Comparison of ENCODE assay signal across 1 cellular context in the genomic region with DNA sequence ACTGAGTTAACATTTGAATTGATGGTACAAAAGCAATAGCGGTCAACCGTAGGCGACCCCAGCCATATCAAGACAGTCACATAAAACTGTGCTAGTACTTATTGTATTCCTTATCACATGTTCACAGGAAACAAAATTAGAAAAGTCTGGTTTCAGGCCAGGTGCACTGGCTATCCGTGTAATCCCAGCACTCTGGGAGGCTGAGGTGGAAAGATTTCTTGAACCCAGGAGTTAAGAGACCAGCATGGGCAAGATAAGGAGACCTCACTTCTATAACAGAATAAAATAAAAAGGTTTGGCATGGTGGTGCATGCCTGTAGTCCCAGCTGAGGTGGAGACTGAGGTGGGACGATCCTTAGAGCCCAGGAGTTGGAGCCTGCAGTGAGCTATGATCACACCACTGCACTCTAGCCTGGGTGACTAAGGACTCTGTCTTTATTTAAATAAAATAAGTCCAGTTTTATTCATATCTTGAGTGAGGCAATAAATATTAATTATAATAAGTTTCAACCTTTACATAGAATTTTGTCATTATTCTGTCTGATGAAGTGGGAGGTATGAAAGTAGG.
A peak's percentile ranks its signal among the peaks of the same experiment; 100 is the strongest.
TF ChIP-seq lines count a peak whose summit lies in the region.

No MANE protein-coding gene starts in this region.

TF ChIP-seq in K562, 482 proteins besides CTCF, POLR2A, EP300 and RAD21 (continued from another document):
- TF ChIP-seq IRF9 (tag; IDR thresholded peaks at IDR 0.05) (no peak), CBFA2T2 (conservative IDR thresholded peaks at IDR 0.05) (peak; percentile 76), E2F5 (CRISPR knock-in tag; IDR thresholded peaks at IDR 0.05) (no peak), THRB (CRISPR knock-in tag; conservative IDR thresholded peaks at IDR 0.05) (no peak), TAF1 (IDR thresholded peaks at IDR 0.05; ENCODE audit: control insufficient read depth, extremely low read depth, insufficient read depth, low read length, severe bottlenecking) (peak; percentile 21), SMARCC2 (IDR thresholded peaks at IDR 0.05; ENCODE audit: low read depth) (no peak), ZNF518B (CRISPR knock-in tag; IDR thresholded peaks at IDR 0.05) (no peak), ZNF12 (CRISPR knock-in tag; IDR thresholded peaks at IDR 0.05) (no peak), STAT5A (IDR thresholded peaks at IDR 0.05; ENCODE audit: borderline replicate concordance, low read length) (peak; percentile 37; the same call in 1 of the 2 replicates), ZNF184 (CRISPR knock-in tag; IDR thresholded peaks at IDR 0.05) (no peak), ERF (CRISPR knock-in tag; IDR thresholded peaks at IDR 0.05) (no peak), POLR2AphosphoS5 (IDR thresholded peaks at IDR 0.05; ENCODE audit: control insufficient read depth, insufficient read depth, low read depth, low read length) (peak; percentile 87), NCOR1 (IDR thresholded peaks at IDR 0.05) (peak; percentile 61; the same call in 1 of the 2 replicates), ZNF408 (CRISPR knock-in tag; IDR thresholded peaks at IDR 0.05; ENCODE audit: low read depth) (no peak), XRCC3 (IDR thresholded peaks at IDR 0.05) (no peak), NCOA6 (IDR thresholded peaks at IDR 0.05) (no peak), MAZ (CRISPR knock-in tag; conservative IDR thresholded peaks at IDR 0.05 in 1 of 2, IDR thresholded peaks at IDR 0.05 in 1 of 2) (no peak), SIN3A (IDR thresholded peaks at IDR 0.05; ENCODE audit: borderline replicate concordance in 2 of 2, control insufficient read depth in 1 of 2, low read depth in 2 of 2, low read length in 2 of 2) (peak in 1 of 2 experiments; percentile 70; a peak in 1 of 4 replicates), ZSCAN32 (CRISPR knock-in tag; IDR thresholded peaks at IDR 0.05) (no peak), SRSF1 (IDR thresholded peaks at IDR 0.05; ENCODE audit: low read depth, low read length) (no peak), PRPF4 (IDR thresholded peaks at IDR 0.05; ENCODE audit: insufficient read depth, low read depth, low read length, poor library complexity, severe bottlenecking) (no peak), NR2C2 (CRISPR knock-in tag; IDR thresholded peaks at IDR 0.05) (no peak), NR2C2 (tag; IDR thresholded peaks at IDR 0.05) (no peak), C11orf30 (IDR thresholded peaks at IDR 0.05; ENCODE audit: low read depth) (no peak), PHF20 (IDR thresholded peaks at IDR 0.05; ENCODE audit: partially characterized antibody) (no peak), HLTF (IDR thresholded peaks at IDR 0.05) (no peak), NRF1 (conservative IDR thresholded peaks at IDR 0.05 in 1 of 2, IDR thresholded peaks at IDR 0.05 in 1 of 2) (no peak), NCOA2 (IDR thresholded peaks at IDR 0.05; ENCODE audit: partially characterized antibody in 2 of 2) (no peak), PPARD (CRISPR knock-in tag; IDR thresholded peaks at IDR 0.05) (no peak), ZFPM2 (CRISPR knock-in tag; IDR thresholded peaks at IDR 0.05) (no peak), PML (IDR thresholded peaks at IDR 0.05; ENCODE audit: low read length) (peak; percentile 35; the same call in 1 of the 2 replicates), RNF2 (IDR thresholded peaks at IDR 0.05) (no peak), FOXJ3 (CRISPR knock-in tag; IDR thresholded peaks at IDR 0.05) (no peak), BCLAF1 (IDR thresholded peaks at IDR 0.05; ENCODE audit: borderline replicate concordance in 1 of 2, control insufficient read depth in 1 of 2, low read depth in 2 of 2, low read length in 1 of 2) (peak in 1 of 2 experiments; percentile 83; a peak in 1 of 4 replicates), GABPA (tag; conservative IDR thresholded peaks at IDR 0.05; ENCODE audit: low read depth) (no peak), NR4A1 (CRISPR knock-in tag; IDR thresholded peaks at IDR 0.05) (no peak), NR4A1 (tag; IDR thresholded peaks at IDR 0.05) (no peak), FOXA1 (IDR thresholded peaks at IDR 0.05; ENCODE audit: borderline replicate concordance) (no peak), DACH1 (IDR thresholded peaks at IDR 0.05; ENCODE audit: partially characterized antibody) (no peak), MTA1 (IDR thresholded peaks at IDR 0.05; ENCODE audit: borderline replicate concordance) (no peak), NFIX (CRISPR knock-in tag; IDR thresholded peaks at IDR 0.05; ENCODE audit: low read depth) (no peak), SAP30 (IDR thresholded peaks at IDR 0.05; ENCODE audit: borderline replicate concordance, insufficient read depth, low read depth, low read length, poor library complexity, severe bottlenecking) (no peak), CBFA2T3 (IDR thresholded peaks at IDR 0.05) (peak; percentile 86), ZNF3 (CRISPR knock-in tag; IDR thresholded peaks at IDR 0.05) (no peak), TEAD4 (IDR thresholded peaks at IDR 0.05; ENCODE audit: low read length) (peak; percentile 71), TEAD4 (CRISPR knock-in tag; IDR thresholded peaks at IDR 0.05; ENCODE audit: borderline replicate concordance) (no peak)
- TF ChIP-seq, protein P1, sequence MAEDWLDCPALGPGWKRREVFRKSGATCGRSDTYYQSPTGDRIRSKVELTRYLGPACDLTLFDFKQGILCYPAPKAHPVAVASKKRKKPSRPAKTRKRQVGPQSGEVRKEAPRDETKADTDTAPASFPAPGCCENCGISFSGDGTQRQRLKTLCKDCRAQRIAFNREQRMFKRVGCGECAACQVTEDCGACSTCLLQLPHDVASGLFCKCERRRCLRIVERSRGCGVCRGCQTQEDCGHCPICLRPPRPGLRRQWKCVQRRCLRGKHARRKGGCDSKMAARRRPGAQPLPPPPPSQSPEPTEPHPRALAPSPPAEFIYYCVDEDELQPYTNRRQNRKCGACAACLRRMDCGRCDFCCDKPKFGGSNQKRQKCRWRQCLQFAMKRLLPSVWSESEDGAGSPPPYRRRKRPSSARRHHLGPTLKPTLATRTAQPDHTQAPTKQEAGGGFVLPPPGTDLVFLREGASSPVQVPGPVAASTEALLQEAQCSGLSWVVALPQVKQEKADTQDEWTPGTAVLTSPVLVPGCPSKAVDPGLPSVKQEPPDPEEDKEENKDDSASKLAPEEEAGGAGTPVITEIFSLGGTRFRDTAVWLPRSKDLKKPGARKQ (CRISPR knock-in tag; IDR thresholded peaks at IDR 0.05): no peak
- TF ChIP-seq, protein P2, sequence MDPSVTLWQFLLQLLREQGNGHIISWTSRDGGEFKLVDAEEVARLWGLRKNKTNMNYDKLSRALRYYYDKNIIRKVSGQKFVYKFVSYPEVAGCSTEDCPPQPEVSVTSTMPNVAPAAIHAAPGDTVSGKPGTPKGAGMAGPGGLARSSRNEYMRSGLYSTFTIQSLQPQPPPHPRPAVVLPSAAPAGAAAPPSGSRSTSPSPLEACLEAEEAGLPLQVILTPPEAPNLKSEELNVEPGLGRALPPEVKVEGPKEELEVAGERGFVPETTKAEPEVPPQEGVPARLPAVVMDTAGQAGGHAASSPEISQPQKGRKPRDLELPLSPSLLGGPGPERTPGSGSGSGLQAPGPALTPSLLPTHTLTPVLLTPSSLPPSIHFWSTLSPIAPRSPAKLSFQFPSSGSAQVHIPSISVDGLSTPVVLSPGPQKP (CRISPR knock-in tag; IDR thresholded peaks at IDR 0.05): no peak
- TF ChIP-seq, protein P3, sequence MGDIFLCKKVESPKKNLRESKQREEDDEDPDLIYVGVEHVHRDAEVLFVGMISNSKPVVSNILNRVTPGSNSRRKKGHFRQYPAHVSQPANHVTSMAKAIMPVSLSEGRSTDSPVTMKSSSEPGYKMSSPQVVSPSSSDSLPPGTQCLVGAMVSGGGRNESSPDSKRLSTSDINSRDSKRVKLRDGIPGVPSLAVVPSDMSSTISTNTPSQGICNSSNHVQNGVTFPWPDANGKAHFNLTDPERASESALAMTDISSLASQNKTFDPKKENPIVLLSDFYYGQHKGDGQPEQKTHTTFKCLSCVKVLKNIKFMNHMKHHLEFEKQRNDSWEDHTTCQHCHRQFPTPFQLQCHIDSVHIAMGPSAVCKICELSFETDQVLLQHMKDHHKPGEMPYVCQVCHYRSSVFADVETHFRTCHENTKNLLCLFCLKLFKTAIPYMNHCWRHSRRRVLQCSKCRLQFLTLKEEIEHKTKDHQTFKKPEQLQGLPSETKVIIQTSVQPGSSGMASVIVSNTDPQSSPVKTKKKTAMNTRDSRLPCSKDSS (IDR thresholded peaks at IDR 0.05; ENCODE audit: low read depth, partially characterized antibody): no peak
- TF ChIP-seq, protein P4, sequence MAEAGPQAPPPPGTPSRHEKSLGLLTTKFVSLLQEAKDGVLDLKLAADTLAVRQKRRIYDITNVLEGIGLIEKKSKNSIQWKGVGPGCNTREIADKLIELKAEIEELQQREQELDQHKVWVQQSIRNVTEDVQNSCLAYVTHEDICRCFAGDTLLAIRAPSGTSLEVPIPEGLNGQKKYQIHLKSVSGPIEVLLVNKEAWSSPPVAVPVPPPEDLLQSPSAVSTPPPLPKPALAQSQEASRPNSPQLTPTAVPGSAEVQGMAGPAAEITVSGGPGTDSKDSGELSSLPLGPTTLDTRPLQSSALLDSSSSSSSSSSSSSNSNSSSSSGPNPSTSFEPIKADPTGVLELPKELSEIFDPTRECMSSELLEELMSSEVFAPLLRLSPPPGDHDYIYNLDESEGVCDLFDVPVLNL (CRISPR knock-in tag; IDR thresholded peaks at IDR 0.05; ENCODE audit: low read depth): no peak
